ENCODE assay signal across 14 cellular contexts in the genomic region with DNA sequence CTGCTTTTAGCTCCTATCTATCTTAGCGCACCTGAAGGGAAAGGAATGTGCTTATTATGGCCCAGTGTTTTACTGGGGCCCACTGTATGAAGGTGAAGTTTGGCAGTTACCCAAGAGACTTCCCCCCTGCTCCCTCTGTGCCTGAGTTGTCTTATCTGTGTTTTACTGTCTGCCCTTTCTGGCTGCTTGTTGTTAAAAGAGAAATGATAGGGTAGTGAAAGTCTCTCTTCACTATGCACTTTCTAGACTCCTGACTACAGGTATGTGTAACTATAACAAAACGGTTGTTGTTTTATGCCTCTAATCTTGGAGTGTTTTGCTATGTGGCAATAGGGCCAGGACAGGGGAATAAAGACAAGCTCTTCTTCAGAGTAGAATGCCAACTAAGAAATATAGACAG.
DNase-seq lines count a peak whose midpoint lies in the region; ATAC-seq and TF ChIP-seq lines count a peak whose summit lies in the region.
"Had no signal": no experiment of that assay in that cellular context is flagged by ENCODE, and none has a peak within 500 bp of the region (broad histone marks: within the 10 kb centered on the region; RNA-seq: fewer than 3 reads in every experiment).

No MANE protein-coding gene starts in this region.

- H4K8ac ChIP-seq in mesendoderm (ENCODE audit: low read depth, low read length): no peak overlapping the region

- TF ChIP-seq RAD21 in HCT116 (IDR thresholded peaks at IDR 0.05; ENCODE audit: low read depth): no peak

- no peaks in the 10 kb centered on the region for H3K9me2 ChIP-seq in HCT116 (ENCODE audit: insufficient read depth)

- no CpG with 5 or more reads among the region's 2 CpGs for WGBS in mesendoderm (ENCODE audit: extremely low coverage, insufficient coverage, low lambda C conversion rate)
- whole genome bisulfite sequencing in psoas muscle, 3 donors: 88 to 94% (median 92%) methylated on average over 2 of the region's 2 CpGs

- H3K18ac ChIP-seq in mesendoderm (ENCODE audit: low read length): no peak overlapping the region

- H3K9ac ChIP-seq in HCT116 (ENCODE audit: low read length) (no peak overlapping the region), mesendoderm (ENCODE audit: low read length) (no peak overlapping the region)

- RAD21 ChIA-PET in HCT116 (lab: Charles Lee; ENCODE audit: low non-redundant PET in 1 of 2, low total read pairs in 2 of 2, uncharacterized antibody in 2 of 2, unreplicated experiment in 2 of 2): no interaction called here

- H2BK5ac ChIP-seq in mesendoderm (ENCODE audit: low read length): no peak overlapping the region

- POLR2A ChIA-PET in HCT116 (lab: Charles Lee): no interaction called here

- no peak for TF ChIP-seq CTCF in HCT116 (IDR thresholded peaks at IDR 0.05 in 2 of 3, conservative IDR thresholded peaks at IDR 0.05 in 1 of 3; ENCODE audit: borderline replicate concordance in 1 of 3, insufficient read depth in 1 of 3, low read depth in 2 of 3, low read length in 2 of 3)
- TF ChIP-seq CTCF in Calu3 (IDR thresholded peaks at IDR 0.05; ENCODE audit: unreplicated experiment): no peak
- no peak for TF ChIP-seq CTCF in psoas muscle (IDR thresholded peaks at IDR 0.05)

- H3K27me3 ChIP-seq in HCT116 (ENCODE audit: insufficient read depth, low read length) (no peaks in the 10 kb centered on the region), mesendoderm (ENCODE audit: insufficient read depth, low read length, poor library complexity) (no peaks in the 10 kb centered on the region), psoas muscle (ENCODE audit: insufficient read depth in 3 of 3, low read length in 2 of 3) (no peaks in the 10 kb centered on the region)

- CTCF ChIA-PET in HCT116 (lab: Charles Lee): no interaction called here
- CTCF ChIA-PET in Calu3 (lab: Charles Lee): no interaction called here

- DNase-seq in HCT116 (ENCODE audit: low read depth, low spot score) (no peak), amniotic epithelial cell (ENCODE audit: low read depth) (peak; percentile 1), mesendoderm (peak; percentile 1), Calu3 (no peak), psoas muscle (no peak)
- DNase-seq in activated CD4-positive, alpha-beta T cell treated with anti-CD3 and anti-CD28 coated beads for 4 hours: no peak
- DNase-seq: CD8-positive, alpha-beta T cell; COR-L47; DND-41; GF-D8; HCEC 1CT had no signal

- no peak overlapping the region for H3K27ac Mint-ChIP-seq in Calu3 (ENCODE audit: unreplicated experiment)
- H3K27ac Mint-ChIP-seq: CD14-positive monocyte; CD8-positive, alpha-beta T cell had no signal

- H3K4me3 Mint-ChIP-seq in Calu3 (ENCODE audit: low read depth, unreplicated experiment): no peak overlapping the region
- H3K4me3 Mint-ChIP-seq: CD14-positive monocyte; CD8-positive, alpha-beta T cell had no signal

- H3K4me1 ChIP-seq in HCT116 (ENCODE audit: control insufficient read depth in 1 of 2, insufficient read depth in 2 of 2, low read length in 2 of 2): no peaks in the 10 kb centered on the region
- no peaks in the 10 kb centered on the region for H3K4me1 ChIP-seq in mesendoderm (ENCODE audit: control insufficient read depth, low read depth, low read length)
- no peaks in the 10 kb centered on the region for H3K4me1 ChIP-seq in psoas muscle
- H3K4me1 ChIP-seq: A549 had no signal

- no peak overlapping the region for H2BK120ac ChIP-seq in mesendoderm (ENCODE audit: low read depth, low read length)

- no peaks in the 10 kb centered on the region for H3K36me3 Mint-ChIP-seq in Calu3 (ENCODE audit: insufficient read depth, unreplicated experiment)
- H3K36me3 Mint-ChIP-seq: CD14-positive monocyte; CD8-positive, alpha-beta T cell had no signal

- H3K27ac ChIP-seq in HCT116 (ENCODE audit: low read depth, low read length): no peak overlapping the region
- H3K27ac ChIP-seq in mesendoderm (ENCODE audit: low read depth, low read length): no peak overlapping the region
- H3K27ac ChIP-seq in psoas muscle: no peak overlapping the region
- H3K27ac ChIP-seq: A549, HL-60 had no signal

- no peak overlapping the region for H3K4me2 ChIP-seq in HCT116 (ENCODE audit: low read length)
- H3K4me2 ChIP-seq in mesendoderm (ENCODE audit: low read length): no peak overlapping the region
- H3K4me2 ChIP-seq: A549 had no signal

- no peak overlapping the region for H3K23ac ChIP-seq in mesendoderm (ENCODE audit: low read length)

- H4K5ac ChIP-seq in mesendoderm (ENCODE audit: low read length): no peak overlapping the region

- no peak overlapping the region for H3K4ac ChIP-seq in mesendoderm (ENCODE audit: low read depth, low read length)

- BruUV-seq in HCT116 (replicated peaks; lab: Mats Ljungman, UMichigan) (no TSS peak), Calu3 (replicated peaks; lab: Mats Ljungman, UMichigan) (no TSS peak)

- H3K4me3 ChIP-seq in HCT116 (replicated peaks in 1 of 2; ENCODE audit: low read depth in 1 of 2, low read length in 2 of 2): no peak overlapping the region
- H3K4me3 ChIP-seq in mesendoderm (ENCODE audit: low read length): no peak overlapping the region
- H3K4me3 ChIP-seq in psoas muscle: no peak overlapping the region
- H3K4me3 ChIP-seq: A549 had no signal

- H3K36me3 ChIP-seq in HCT116 (ENCODE audit: control insufficient read depth in 1 of 2, insufficient read depth in 2 of 2, low read length in 2 of 2) (no peaks in the 10 kb centered on the region), mesendoderm (ENCODE audit: control insufficient read depth, insufficient read depth, low read length) (no peaks in the 10 kb centered on the region), psoas muscle (ENCODE audit: insufficient read depth in 1 of 2, low read depth in 1 of 2) (no peaks in the 10 kb centered on the region)

- ATAC-seq in HCT116 (no peak), psoas muscle (no peak)
- ATAC-seq: A549; CD8-positive, alpha-beta T cell had no signal

- no peaks in the 10 kb centered on the region for H3K9me3 Mint-ChIP-seq in Calu3 (ENCODE audit: low read depth, unreplicated experiment)
- H3K9me3 Mint-ChIP-seq: CD8-positive, alpha-beta T cell had no signal

- H3K56ac ChIP-seq in mesendoderm (ENCODE audit: low read length): no peak overlapping the region

- intact Hi-C loops in HCT116 (cut with micrococcal nuclease): no loop called here
- intact Hi-C loops in Calu3 (cut with micrococcal nuclease; ENCODE audit: unreplicated experiment): no loop called here
- intact Hi-C loops in psoas muscle (cut with DNase I): no loop called here

- no peaks in the 10 kb centered on the region for H3K4me1 Mint-ChIP-seq in Calu3 (ENCODE audit: low read depth, unreplicated experiment)
- H3K4me1 Mint-ChIP-seq: CD14-positive monocyte had no signal

- no peaks in the 10 kb centered on the region for H3K79me1 ChIP-seq in mesendoderm (ENCODE audit: low read length)

- H3K9me3 ChIP-seq in HCT116 (ENCODE audit: control insufficient read depth in 1 of 2, insufficient read depth in 1 of 2, low read depth in 1 of 2, low read length in 2 of 2) (no peaks in the 10 kb centered on the region), psoas muscle (no peaks in the 10 kb centered on the region)
- H3K9me3 ChIP-seq: A549 had no signal

- TF ChIP-seq POLR2A in HCT116 (IDR thresholded peaks at IDR 0.05; ENCODE audit: borderline replicate concordance, extremely low read depth, insufficient read depth, insufficient read length): no peak

- no peak overlapping the region for H2BK15ac ChIP-seq in mesendoderm (replicated peaks; ENCODE audit: low read depth)

- H2AK5ac ChIP-seq in mesendoderm (ENCODE audit: low read length): no peak overlapping the region

- H4K20me1 ChIP-seq in HCT116 (ENCODE audit: insufficient read depth): no peaks in the 10 kb centered on the region

- H2AFZ ChIP-seq in HCT116 (ENCODE audit: low read depth, low read length, poor library complexity, severe bottlenecking): peak overlapping the region; percentile 44

- H3K79me2 ChIP-seq in HCT116 (ENCODE audit: insufficient read depth, low read length): no peaks in the 10 kb centered on the region
- no peaks in the 10 kb centered on the region for H3K79me2 ChIP-seq in mesendoderm (ENCODE audit: control insufficient read depth, insufficient read depth, low read length)

- no peaks in the 10 kb centered on the region for H3K27me3 Mint-ChIP-seq in Calu3 (ENCODE audit: unreplicated experiment)

TF ChIP-seq in HCT116, 20 proteins besides CTCF, POLR2A, EP300 and RAD21:
- TF ChIP-seq TCF7L2 (IDR thresholded peaks at IDR 0.05; ENCODE audit: borderline replicate concordance, extremely low read depth, insufficient read depth, insufficient read length) (no peak), CEBPB (IDR thresholded peaks at IDR 0.05; ENCODE audit: low read depth) (no peak), EZH2 (IDR thresholded peaks at IDR 0.05) (no peak), FOSL1 (IDR thresholded peaks at IDR 0.05; ENCODE audit: low read depth) (no peak), YY1 (IDR thresholded peaks at IDR 0.05; ENCODE audit: extremely low read depth, insufficient replicate concordance, low read depth, low read length) (no peak), CBX3 (IDR thresholded peaks at IDR 0.05; ENCODE audit: low read depth) (no peak), ELF1 (IDR thresholded peaks at IDR 0.05; ENCODE audit: borderline replicate concordance, low read depth) (no peak), EGR1 (IDR thresholded peaks at IDR 0.05; ENCODE audit: low read depth) (no peak)
- TF ChIP-seq, protein P1, sequence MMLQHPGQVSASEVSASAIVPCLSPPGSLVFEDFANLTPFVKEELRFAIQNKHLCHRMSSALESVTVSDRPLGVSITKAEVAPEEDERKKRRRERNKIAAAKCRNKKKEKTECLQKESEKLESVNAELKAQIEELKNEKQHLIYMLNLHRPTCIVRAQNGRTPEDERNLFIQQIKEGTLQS (IDR thresholded peaks at IDR 0.05): no peak

Comparison
In these comparisons a context has a peak if more than half of its experiments do, and no peak if none do; other contexts are left out.
1. DNase-seq: peak in amniotic epithelial cell (single experiment) and mesendoderm (single experiment); none in HCT116 (single experiment), activated CD4-positive, alpha-beta T cell treated with anti-CD3 and anti-CD28 coated beads for 4 hours (0 of 2), Calu3 (single experiment) and psoas muscle (0 of 2).